8 cellular contexts compared by ENCODE assay signal in the genomic region with DNA sequence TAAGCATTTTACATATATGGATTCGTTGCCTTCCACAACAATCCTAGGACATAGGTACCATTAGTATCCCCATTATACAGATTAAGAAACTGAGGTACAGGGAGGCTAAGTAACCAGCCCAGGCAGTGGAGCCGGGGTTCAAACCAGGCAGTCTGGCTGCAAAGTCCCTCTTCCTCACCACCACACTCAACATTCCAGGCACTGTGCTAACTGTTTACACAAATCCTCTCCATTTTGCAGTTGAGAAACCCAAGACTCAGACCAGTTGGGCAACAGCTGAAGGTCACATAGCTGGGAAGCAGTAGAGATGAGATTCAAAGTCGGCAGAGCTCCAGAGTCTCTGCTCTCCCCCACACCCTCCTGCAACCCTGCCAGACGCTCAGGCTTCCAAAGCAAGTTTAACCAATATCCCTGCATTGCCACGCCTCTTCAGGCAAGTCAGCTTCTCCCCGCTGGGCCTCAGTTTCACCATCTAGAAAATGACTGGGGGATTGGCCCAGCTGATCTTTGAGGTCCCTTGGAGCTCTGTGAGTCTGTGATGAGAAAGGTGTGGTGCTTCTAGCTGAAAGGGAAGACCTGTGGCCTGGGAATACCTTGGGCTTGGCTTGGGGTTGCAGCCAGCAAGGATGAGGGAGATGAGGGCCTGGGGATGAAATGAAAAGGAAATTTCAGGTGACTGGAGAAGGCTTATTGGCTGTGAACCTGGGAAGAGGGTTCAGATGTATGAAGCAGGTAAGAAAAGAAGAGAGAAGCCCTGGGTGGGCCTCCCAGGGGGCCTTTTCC. TPM values are rescaled to one million over a fixed set of nuclear protein-coding genes. Genes with fewer than 3 reads are reported as not detected.
DNase-seq lines count a peak whose midpoint lies in the region; ATAC-seq and TF ChIP-seq lines count a peak whose summit lies in the region.

No MANE protein-coding gene starts in this region.

- no peak overlapping the region for H2AFZ ChIP-seq in OCI-LY7 (ENCODE audit: low read length)

- peaks cover 66% of the 10 kb centered on the region for H3K36me3 Mint-ChIP-seq in activated CD8-positive, alpha-beta T cell treated with anti-CD3 and anti-CD28 coated beads for 36 hours (ENCODE audit: low read depth)

- DNase-seq in GOT3 (lab: John Stamatoyannopoulos, UW) (peak; percentile 50), Right ventricle myocardium superior (peak; percentile 83), smooth muscle cell of the brain vasculature (ENCODE audit: low read depth, low spot score) (peak; percentile 94), OCI-LY7 (ENCODE audit: low spot score) (no peak), COLO829 (ENCODE audit: low spot score) (no peak), NCI-H2227 (lab: John Stamatoyannopoulos, UW; ENCODE audit: unreplicated experiment) (no peak)
- DNase-seq in activated CD8-positive, alpha-beta T cell treated with anti-CD3 and anti-CD28 coated beads for 36 hours, result peak; percentile 39

- POLR2A ChIA-PET in activated CD8-positive, alpha-beta T cell treated with anti-CD3 and anti-CD28 coated beads for 36 hours (lab: Charles Lee), result interaction anchor here (0.6 to 22.7 kb wide), 11 partner anchors 10 to 332 kb away, joined by 3 to 787 read pairs (median 4); partner anchors contain the start of genes CCR7 and WIPF2
- POLR2A ChIA-PET in OCI-LY7 (lab: Charles Lee), result no interaction called here

- H3K36me3 ChIP-seq in OCI-LY7 (ENCODE audit: insufficient read depth, low read length), result no peaks in the 10 kb centered on the region

- no peaks in the 10 kb centered on the region for H3K9me2 ChIP-seq in OCI-LY7 (ENCODE audit: insufficient read depth, low read length)

- ATAC-seq in activated CD8-positive, alpha-beta T cell treated with anti-CD3 and anti-CD28 coated beads for 36 hours, result no peak
- ATAC-seq in Right ventricle myocardium superior (ENCODE audit: poor library complexity), result peak; percentile 69
- ATAC-seq in HG03469 (IDR thresholded peaks at IDR 0.05; ENCODE audit: unreplicated experiment), result no peak

- no peak overlapping the region for H3K4me3 ChIP-seq in OCI-LY7 (ENCODE audit: low read depth, low read length, poor library complexity, severe bottlenecking)

- TF ChIP-seq CTCF in activated CD8-positive, alpha-beta T cell treated with anti-CD3 and anti-CD28 coated beads for 36 hours (IDR thresholded peaks at IDR 0.05), result no peak
- no peak for TF ChIP-seq CTCF in OCI-LY7 (conservative IDR thresholded peaks at IDR 0.05; ENCODE audit: low read length)

- no peaks in the 10 kb centered on the region for H3K27me3 Mint-ChIP-seq in activated CD8-positive, alpha-beta T cell treated with anti-CD3 and anti-CD28 coated beads for 36 hours

- H3K27ac Mint-ChIP-seq in activated CD8-positive, alpha-beta T cell treated with anti-CD3 and anti-CD28 coated beads for 36 hours, result peak overlapping the region; percentile 88

- no peaks in the 10 kb centered on the region for H3K79me2 ChIP-seq in OCI-LY7 (ENCODE audit: insufficient read depth, low read depth, low read length)

- peaks cover 44% of the 10 kb centered on the region for H3K4me1 ChIP-seq in OCI-LY7 (ENCODE audit: insufficient read depth, low read length, poor library complexity, severe bottlenecking)

- intact Hi-C loops in activated CD8-positive, alpha-beta T cell treated with anti-CD3 and anti-CD28 coated beads for 36 hours (cut with micrococcal nuclease), result no loop called here
- intact Hi-C loops in Right ventricle myocardium superior (cut with DNase I) (loop anchor here (10.0 kb wide), 1 partner anchor 246 kb away; the partner anchor contains the start of gene RARA), OCI-LY7 (cut with micrococcal nuclease; ENCODE audit: unreplicated experiment) (no loop called here)

- BruUV-seq in OCI-LY7 (replicated peaks; lab: Mats Ljungman, UMichigan), result no TSS peak

- H3K4me3 Mint-ChIP-seq in activated CD8-positive, alpha-beta T cell treated with anti-CD3 and anti-CD28 coated beads for 36 hours, result peak overlapping the region; percentile 54

- no peaks in the 10 kb centered on the region for H3K9me3 ChIP-seq in OCI-LY7 (ENCODE audit: low read length)

- H3K4me1 Mint-ChIP-seq in activated CD8-positive, alpha-beta T cell treated with anti-CD3 and anti-CD28 coated beads for 36 hours (ENCODE audit: low read depth), result peaks cover 99% of the 10 kb centered on the region

- H3K9me3 Mint-ChIP-seq in activated CD8-positive, alpha-beta T cell treated with anti-CD3 and anti-CD28 coated beads for 36 hours, result no peaks in the 10 kb centered on the region

- no peak overlapping the region for H3K27ac ChIP-seq in OCI-LY7 (ENCODE audit: low read depth, low read length, poor library complexity, severe bottlenecking)

- CTCF ChIA-PET in activated CD8-positive, alpha-beta T cell treated with anti-CD3 and anti-CD28 coated beads for 36 hours (lab: Charles Lee), result interaction anchor here (0.8 to 6.8 kb wide), 8 partner anchors 9 to 76 kb away, joined by 3 to 115 read pairs (median 3); partner anchors contain the start of gene CCR7
- CTCF ChIA-PET in OCI-LY7 (lab: Charles Lee; ENCODE audit: unreplicated experiment), result interaction anchor here (1.2 kb wide), 1 partner anchor 9 kb away, joined by 3 read pairs; no protein-coding TSS in a partner anchor

- no peak overlapping the region for H3K4me2 ChIP-seq in OCI-LY7 (ENCODE audit: low read length)

- H4K20me1 ChIP-seq in OCI-LY7 (ENCODE audit: insufficient read depth, low read length), result no peaks in the 10 kb centered on the region

RNA-seq across cellular contexts. Expression of gene CCR7, which starts 14.0 kb away (rescaled TPM):
- total RNA-seq in activated CD8-positive, alpha-beta T cell treated with anti-CD3 and anti-CD28 coated beads for 36 hours, result 100 to 1,000 TPM; 297 to 302 TPM
- not detected for total RNA-seq in Right ventricle myocardium superior
- 1.8 and 2.3 TPM in 2 replicates for total RNA-seq in OCI-LY7 (2014; rRNA removed; shearing (Covaris generic))
- 0.48 TPM in 1 of 2 replicates, not detected in the other for total RNA-seq in OCI-LY7 (2022)

RNA-seq across cellular contexts. Expression of gene TNS4, which starts 49.9 kb away (rescaled TPM):
- total RNA-seq in activated CD8-positive, alpha-beta T cell treated with anti-CD3 and anti-CD28 coated beads for 36 hours, result 1 to 10 TPM; 5.8 to 6.3 TPM
- total RNA-seq in Right ventricle myocardium superior (not detected), OCI-LY7 (2022) (0.66 and 0.97 TPM in 2 replicates)
- 0.18 and 0.22 TPM in 2 replicates for total RNA-seq in OCI-LY7 (2014; rRNA removed; shearing (Covaris generic))

Comparison
In these comparisons a context has a peak if more than half of its experiments do, and no peak if none do; other contexts are left out.
1. DNase-seq: peak in GOT3 (single experiment), activated CD8-positive, alpha-beta T cell treated with anti-CD3 and anti-CD28 coated beads for 36 hours (single experiment), Right ventricle myocardium superior (single experiment) and smooth muscle cell of the brain vasculature (single experiment); none in OCI-LY7 (single experiment), COLO829 (single experiment) and NCI-H2227 (single experiment).
2. RNA of gene CCR7, which starts 14.0 kb away (total RNA-seq): 297 to 302 TPM in activated CD8-positive, alpha-beta T cell treated with anti-CD3 and anti-CD28 coated beads for 36 hours; 0.48 to 2.3 TPM in OCI-LY7 and not detected in Right ventricle myocardium superior (single experiment); every median in the first group is over 10 times any median in the second.